10 cellular contexts compared by ENCODE assay signal in genomic region chr2:121902171-121902591, GRCh38.
A peak's percentile ranks its signal among the peaks of the same experiment; 100 is the strongest.
DNase-seq lines count a peak whose midpoint lies in the region; ATAC-seq and FAIRE-seq lines count a peak whose summit lies in the region.
"Had no signal": no experiment of that assay in that cellular context is flagged by ENCODE, and none has a peak within 500 bp of the region (broad histone marks: within the 10 kb centered on the region; RNA-seq: fewer than 3 reads in every experiment).

No MANE protein-coding gene starts in this region.

- peak; percentile 97 for FAIRE-seq in urothelium cell line (lab: Jason Lieb, UNC)

- peak; percentile 8 for DNase-seq in stimulated activated CD4-positive, alpha-beta T cell treated with anti-CD3 and anti-CD28 coated beads, Interleukin-4, amount 100 ng/mL, for 1 hour
- DNase-seq in stimulated activated CD4-positive, alpha-beta T cell treated with anti-CD3 and anti-CD28 coated beads, Interleukin-4, amount 100 ng/mL, for 4 hours: no peak
- DNase-seq in NCI-H526 treated with DMSO at 0.1 percent for 48 hours (lab: John Stamatoyannopoulos, UW) (peak; percentile 41), Right ventricle myocardium superior (no peak), urothelium cell line (ENCODE audit: low spot score) (peak; percentile 93), HuH-7.5 (ENCODE audit: low spot score) (no peak), UCSD-AML1 (lab: John Stamatoyannopoulos, UW; ENCODE audit: unreplicated experiment) (no peak)
- DNase-seq: CD4-positive, alpha-beta memory T cell had no signal

- ATAC-seq in Right ventricle myocardium superior (ENCODE audit: poor library complexity) (peak; percentile 75), esophagus mucosa (no peak)
- ATAC-seq: Panc1 had no signal

- intact Hi-C loops in Right ventricle myocardium superior (cut with DNase I): no loop called here

Comparison
In these comparisons a context has a peak if more than half of its experiments do, and no peak if none do; other contexts are left out.
1. DNase-seq: peak in stimulated activated CD4-positive, alpha-beta T cell treated with anti-CD3 and anti-CD28 coated beads, Interleukin-4, amount 100 ng/mL, for 1 hour (single experiment), NCI-H526 treated with DMSO at 0.1 percent for 48 hours (single experiment) and urothelium cell line (single experiment); none in stimulated activated CD4-positive, alpha-beta T cell treated with anti-CD3 and anti-CD28 coated beads, Interleukin-4, amount 100 ng/mL, for 4 hours (0 of 2), Right ventricle myocardium superior (single experiment), HuH-7.5 (single experiment) and UCSD-AML1 (single experiment).